Comparison of ENCODE assay signal across 8 cellular contexts in the genomic region with DNA sequence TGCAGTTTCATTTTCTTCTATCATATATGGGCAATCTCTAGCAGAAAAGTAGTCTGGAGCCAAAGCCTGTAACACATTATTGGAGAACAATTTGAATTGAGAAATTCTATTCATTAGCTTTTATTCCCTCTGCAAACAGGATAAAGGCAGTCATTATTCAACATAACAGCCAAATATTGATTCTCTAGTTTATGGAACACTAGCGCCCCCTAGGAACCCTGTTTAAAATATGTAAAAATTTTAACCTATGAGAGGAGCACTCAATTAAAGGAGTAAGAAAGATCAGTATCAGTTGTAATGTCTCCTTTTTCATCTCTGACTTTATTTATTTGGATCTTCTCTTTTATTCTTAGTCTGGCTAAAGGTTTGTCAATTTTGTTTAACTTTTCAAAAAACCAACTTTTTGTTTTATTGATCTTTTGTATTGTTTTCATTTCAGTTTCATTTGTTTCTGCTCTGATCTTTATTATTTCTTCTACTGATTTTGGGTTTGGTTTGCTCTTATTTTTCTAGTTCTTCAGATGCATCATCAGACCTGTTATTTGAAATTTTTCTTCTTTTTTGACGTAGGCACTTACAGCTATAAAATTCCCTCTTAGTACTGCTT. TPM values are rescaled to one million over a fixed set of nuclear protein-coding genes. Genes with fewer than 3 reads are reported as not detected.
DNase-seq lines count a peak whose midpoint lies in the region; ATAC-seq, FAIRE-seq and TF ChIP-seq lines count a peak whose summit lies in the region.

No MANE protein-coding gene starts in this region.

- H3K9me3 ChIP-seq in endodermal cell (ENCODE audit: control insufficient read depth, low read length) = peaks cover 7% of the 10 kb centered on the region
- no peaks in the 10 kb centered on the region for H3K9me3 ChIP-seq in pancreas

- no peaks in the 10 kb centered on the region for H3K4me1 Mint-ChIP-seq in endodermal cell

- DNase-seq in G401 (ENCODE audit: low spot score) (peak; percentile 7), NCI-H69 (lab: John Stamatoyannopoulos, UW) (peak; percentile 57), endodermal cell (peak; percentile 63), pancreas (peak in 1 of 6 donors; percentile 5), NCI-H2227 treated with DMSO at 0.1 percent for 48 hours (lab: John Stamatoyannopoulos, UW) (no peak)
- no peak for DNase-seq in activated naive CD4-positive, alpha-beta T cell (lab: John Stamatoyannopoulos, UW)

- ATAC-seq in pancreas (peak in 2 of 4 donors; percentile 32 to 50), GM21619 (IDR thresholded peaks at IDR 0.05; ENCODE audit: unreplicated experiment) (no peak)

- H3K4me3 ChIP-seq in endodermal cell (ENCODE audit: low read length) = no peak overlapping the region
- no peak overlapping the region for H3K4me3 ChIP-seq in pancreas

- H3K36me3 Mint-ChIP-seq in endodermal cell (ENCODE audit: low read depth) = peaks cover 27% of the 10 kb centered on the region

- 34% methylated on average over 2 of the region's 2 CpGs; no CpG with 5 or more reads in 1 of the 2 experiments for WGBS in endodermal cell (ENCODE audit: insufficient coverage in 1 of 2, insufficient read length in 1 of 2), 2 experiments
- 43 to 48% methylated on average over 2 of the region's 2 CpGs for WGBS in pancreas, 2 donors

- H3K4me1 ChIP-seq in endodermal cell (ENCODE audit: control insufficient read depth, insufficient read depth, low read length) (no peaks in the 10 kb centered on the region), pancreas (no peaks in the 10 kb centered on the region)

- TF ChIP-seq CTCF in 22Rv1 (IDR thresholded peaks at IDR 0.05) = peak; percentile 91
- TF ChIP-seq CTCF in endodermal cell (conservative IDR thresholded peaks at IDR 0.05) = peak; percentile 94
- peak; percentile 8 to 33 (median 16) for TF ChIP-seq CTCF in pancreas (IDR thresholded peaks at IDR 0.05)

- H3K27me3 ChIP-seq in endodermal cell (ENCODE audit: control insufficient read depth, insufficient read depth, low read length, poor library complexity, severe bottlenecking) = no peaks in the 10 kb centered on the region
- no peaks in the 10 kb centered on the region for H3K27me3 ChIP-seq in pancreas

- peak; percentile 57 for FAIRE-seq in pancreas (lab: Jason Lieb, UNC)

- H3K36me3 ChIP-seq in endodermal cell (ENCODE audit: control insufficient read depth, insufficient read depth, low read length) (peaks cover 6% of the 10 kb centered on the region), pancreas (no peaks in the 10 kb centered on the region)

- peaks cover 44% of the 10 kb centered on the region for H3K9me3 Mint-ChIP-seq in endodermal cell

- intact Hi-C loops in pancreas (cut with DNase I) = no loop called here

- H3K9ac ChIP-seq in endodermal cell (ENCODE audit: extremely low read depth, low read length, poor library complexity, severe bottlenecking) = no peak overlapping the region

- in situ Hi-C loops in G401 (cut with HindIII; ENCODE audit: low sequenced_read_pairs) = no loop called here

- H3K27ac ChIP-seq in 22Rv1 = no peak overlapping the region
- H3K27ac ChIP-seq in endodermal cell (ENCODE audit: low read depth, low read length) = no peak overlapping the region
- no peak overlapping the region for H3K27ac ChIP-seq in pancreas

- H3K27me3 Mint-ChIP-seq in endodermal cell (ENCODE audit: insufficient read depth) = peaks cover 4% of the 10 kb centered on the region

- no peak overlapping the region for H3K4me3 Mint-ChIP-seq in endodermal cell

- H3K27ac Mint-ChIP-seq in endodermal cell = no peak overlapping the region

RNA-seq across cellular contexts. Expression of gene LMNTD1, which starts 4.8 kb away (rescaled TPM):
- total RNA-seq in G401 (2014; rRNA removed; shearing (Covaris generic)) = not detected in 2 replicates
- total RNA-seq in endodermal cell = 10 to 100 TPM; 36.9 to 54.7 TPM
- 6.9 TPM for polyA plus RNA-seq in endodermal cell (2013, experiment 1 of 2)
- 9.1 TPM for polyA plus RNA-seq in endodermal cell (2013, experiment 2 of 2)
- total RNA-seq in pancreas = under 1 TPM in 3 of 6 donors, not detected in 3; 0.22 to 0.55 (median 0.38) TPM
- polyA plus RNA-seq in pancreas = under 1 TPM in 1 of 2 donors, not detected in 1; 0.70 TPM

Comparison
In these comparisons a context has a peak if more than half of its experiments do, and no peak if none do; other contexts are left out.
1. CTCF ChIP-seq: peak in every context shown above with its lines; median percentile 94 in endodermal cell; 91 in 22Rv1; 16 in pancreas.
2. DNase-seq: peak in G401 (single experiment), NCI-H69 (single experiment) and endodermal cell (single experiment); none in NCI-H2227 treated with DMSO at 0.1 percent for 48 hours (single experiment) and activated naive CD4-positive, alpha-beta T cell (0 of 4).
3. RNA of gene LMNTD1, which starts 4.8 kb away (total RNA-seq): 36.9 to 54.7 TPM in endodermal cell; 0.22 to 0.55 TPM in pancreas and not detected in G401; every median in the first group is over 10 times any median in the second.